In the genomic region with DNA sequence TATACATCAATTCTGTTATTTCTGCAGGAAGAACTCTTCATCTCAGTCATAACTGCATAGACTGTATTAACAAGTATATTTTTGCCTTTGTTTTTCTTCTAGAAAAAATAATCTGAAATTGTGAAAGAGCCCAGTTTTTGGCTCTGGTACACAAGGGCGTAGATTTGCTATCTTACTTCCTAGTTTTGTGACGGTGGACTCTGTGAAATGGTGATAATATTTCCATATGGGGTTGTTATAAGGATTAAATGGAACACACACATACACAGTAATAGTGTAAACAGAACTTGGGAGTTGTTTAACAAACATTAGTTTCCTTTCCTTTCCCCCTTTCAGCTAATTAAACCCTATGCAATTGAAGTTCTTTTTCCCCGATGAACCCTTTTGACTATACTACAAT, we compare ENCODE assay signal across 31 cellular contexts.
"Had no signal": no experiment of that assay in that cellular context is flagged by ENCODE, and none has a peak within 500 bp of the region (broad histone marks: within the 10 kb centered on the region; RNA-seq: fewer than 3 reads in every experiment).

No MANE protein-coding gene starts in this region.

- H3K4me3 ChIP-seq: MG63 had no signal

- H3K27me3 ChIP-seq: brain microvascular endothelial cell, MG63 had no signal

- H3K27ac ChIP-seq: brain microvascular endothelial cell had no signal

- ATAC-seq: activated CD4-positive, alpha-beta T cell treated with anti-CD3 and anti-CD28 coated beads for 36 hours; activated CD4-positive, CD25-positive, alpha-beta regulatory T cell treated with anti-CD3 and anti-CD28 coated beads, Interleukin-2, amount 50 U/mL, for 24 hours; activated CD8-positive, alpha-beta T cell treated with anti-CD3 and anti-CD28 coated beads, Interleukin-2, amount 10 ng/mL, durations not matched to agents 7 days and 5 days; Panc1; WTC11 had no signal

- H3K27me3 Mint-ChIP-seq: activated CD4-positive, alpha-beta T cell treated with anti-CD3 and anti-CD28 coated beads for 36 hours; activated CD4-positive, alpha-beta T cell treated with anti-CD3 and anti-CD28 coated beads, Interleukin-2, amount 10 ng/mL, durations not matched to agents 7 days and 5 days; activated naive CD8-positive, alpha-beta T cell treated with anti-CD3 and anti-CD28 coated beads for 36 hours; activated T-cell treated with anti-CD3 and anti-CD28 coated beads, Interleukin-2, amount 50 U/mL, for 24 hours; central memory CD8-positive, alpha-beta T cell had no signal

- DNase-seq: activated CD4-positive, alpha-beta T cell treated with anti-CD3 and anti-CD28 coated beads for 36 hours; activated CD4-positive, alpha-beta T cell treated with anti-CD3 and anti-CD28 coated beads, Interleukin-2, amount 10 ng/mL, durations not matched to agents 7 days and 5 days; activated CD4-positive, alpha-beta T cell treated with anti-CD3 and anti-CD28 coated beads, Interleukin-2, amount 50 U/mL, for 48 hours; activated CD8-positive, alpha-beta T cell treated with anti-CD3 and anti-CD28 coated beads, Interleukin-2, amount 10 ng/mL, durations not matched to agents 7 days and 5 days; activated effector memory CD4-positive, alpha-beta T cell treated with anti-CD3 and anti-CD28 coated beads, Interleukin-2, amount 50 U/mL, for 16 hours; activated naive CD4-positive, alpha-beta T cell; activated naive CD4-positive, alpha-beta T cell treated with anti-CD3 and anti-CD28 coated beads, Interleukin-2, amount 50 U/mL, for 16 hours; activated naive CD8-positive, alpha-beta T cell treated with anti-CD3 and anti-CD28 coated beads for 36 hours; activated T-cell treated with anti-CD3 and anti-CD28 coated beads, Interleukin-2, amount 50 U/mL, for 24 hours; amniotic stem cell; aorta; brain microvascular endothelial cell; IMR-90; Kasumi-1; KG1; MG63; MV-4-11; NCI-H1092; NCI-H1436 treated with DMSO at 0.1 percent for 48 hours; NCI-H1694 treated with DMSO at 0.1 percent for 48 hours; NCI-H2029; NCI-H345; NCI-H524 treated with DMSO at 0.1 percent for 48 hours; SW 1271; T-helper 1 cell; T-helper 2 cell; T-helper 9 cell had no signal

- H3K9me3 Mint-ChIP-seq: activated naive CD8-positive, alpha-beta T cell treated with anti-CD3 and anti-CD28 coated beads for 36 hours; activated T-cell treated with anti-CD3 and anti-CD28 coated beads, Interleukin-2, amount 50 U/mL, for 24 hours; central memory CD8-positive, alpha-beta T cell; WTC11 had no signal

- H3K27ac Mint-ChIP-seq: activated CD4-positive, alpha-beta T cell treated with anti-CD3 and anti-CD28 coated beads for 36 hours; activated CD4-positive, alpha-beta T cell treated with anti-CD3 and anti-CD28 coated beads, Interleukin-2, amount 10 ng/mL, durations not matched to agents 7 days and 5 days; activated CD8-positive, alpha-beta T cell treated with anti-CD3 and anti-CD28 coated beads, Interleukin-2, amount 10 ng/mL, durations not matched to agents 7 days and 5 days; activated naive CD8-positive, alpha-beta T cell treated with anti-CD3 and anti-CD28 coated beads for 36 hours; activated T-cell treated with anti-CD3 and anti-CD28 coated beads, Interleukin-2, amount 50 U/mL, for 24 hours; WTC11 had no signal

- H3K4me1 Mint-ChIP-seq: activated CD4-positive, alpha-beta T cell treated with anti-CD3 and anti-CD28 coated beads, Interleukin-2, amount 10 ng/mL, durations not matched to agents 7 days and 5 days; central memory CD8-positive, alpha-beta T cell had no signal

- H3K4me3 Mint-ChIP-seq: activated CD4-positive, alpha-beta T cell treated with anti-CD3 and anti-CD28 coated beads for 36 hours; activated CD4-positive, alpha-beta T cell treated with anti-CD3 and anti-CD28 coated beads, Interleukin-2, amount 10 ng/mL, durations not matched to agents 7 days and 5 days; activated CD8-positive, alpha-beta T cell treated with anti-CD3 and anti-CD28 coated beads, Interleukin-2, amount 10 ng/mL, durations not matched to agents 7 days and 5 days; activated naive CD8-positive, alpha-beta T cell treated with anti-CD3 and anti-CD28 coated beads for 36 hours; activated T-cell treated with anti-CD3 and anti-CD28 coated beads, Interleukin-2, amount 50 U/mL, for 24 hours; central memory CD8-positive, alpha-beta T cell; WTC11 had no signal
